In genomic region chr20:10096790-10097189, GRCh38 we compare ENCODE assay signal across 3 cellular contexts.
TF ChIP-seq lines count a peak whose summit lies in the region.

No MANE protein-coding gene starts in this region.

TF ChIP-seq in HepG2, 621 proteins besides CTCF, POLR2A, EP300 and RAD21:
- TF ChIP-seq KDM2A (CRISPR knock-in tag; IDR thresholded peaks at IDR 0.05; ENCODE audit: borderline replicate concordance, low read depth) = no peak
- TF ChIP-seq MLXIP (CRISPR knock-in tag; IDR thresholded peaks at IDR 0.05; ENCODE audit: borderline replicate concordance) = no peak
- TF ChIP-seq CREB1 (IDR thresholded peaks at IDR 0.05) = peak; percentile 84
- no peak for TF ChIP-seq CREB1 (CRISPR knock-in tag; IDR thresholded peaks at IDR 0.05)

TF ChIP-seq in A549, 52 proteins besides CTCF, POLR2A, EP300 and RAD21:
- TF ChIP-seq CHD2 (IDR thresholded peaks at IDR 0.05; ENCODE audit: low read length, partially characterized antibody) = no peak
- no peak for TF ChIP-seq ATOH8 (CRISPR knock-in tag; IDR thresholded peaks at IDR 0.05; ENCODE audit: low read depth)
- TF ChIP-seq RFX5 (IDR thresholded peaks at IDR 0.05) = no peak
- TF ChIP-seq CBX8 (IDR thresholded peaks at IDR 0.05) = no peak
- no peak for TF ChIP-seq ZNF302 (CRISPR knock-in tag; IDR thresholded peaks at IDR 0.05)
- no peak for TF ChIP-seq EHF (CRISPR knock-in tag; IDR thresholded peaks at IDR 0.05)
- TF ChIP-seq SREBF2 (IDR thresholded peaks at IDR 0.05) = no peak
- no peak for TF ChIP-seq RARB (CRISPR knock-in tag; IDR thresholded peaks at IDR 0.05)
- TF ChIP-seq FOSL2 (IDR thresholded peaks at IDR 0.05) = no peak
- TF ChIP-seq FOSL2 (CRISPR knock-in tag; IDR thresholded peaks at IDR 0.05) = no peak
- no peak for TF ChIP-seq E2F6 (IDR thresholded peaks at IDR 0.05; ENCODE audit: borderline replicate concordance, low read depth)
- no peak for TF ChIP-seq SMC3 (IDR thresholded peaks at IDR 0.05)
- no peak for TF ChIP-seq JUN (IDR thresholded peaks at IDR 0.05)
- TF ChIP-seq KDM1A (IDR thresholded peaks at IDR 0.05; ENCODE audit: low read depth) = no peak
- TF ChIP-seq RCOR1 (IDR thresholded peaks at IDR 0.05; ENCODE audit: low read depth, low read length) = no peak
- TF ChIP-seq EHMT2 (IDR thresholded peaks at IDR 0.05; ENCODE audit: low read depth) = no peak
- TF ChIP-seq TFCP2L1 (CRISPR knock-in tag; IDR thresholded peaks at IDR 0.05) = no peak
- no peak for TF ChIP-seq REST (IDR thresholded peaks at IDR 0.05)
- no peak for TF ChIP-seq MAFK (IDR thresholded peaks at IDR 0.05; ENCODE audit: partially characterized antibody)

TF ChIP-seq in HEK293, 187 proteins besides CTCF, POLR2A, EP300 and RAD21:
- TF ChIP-seq ZNF280C (tag by site-specific recombination; IDR thresholded peaks at IDR 0.05) (no peak), ZNF654 (tag by site-specific recombination; IDR thresholded peaks at IDR 0.05; ENCODE audit: low read depth) (no peak), ZNF513 (tag by site-specific recombination; IDR thresholded peaks at IDR 0.05) (peak; percentile 55; the same call in 1 of the 2 replicates), ZNF600 (tag by site-specific recombination; IDR thresholded peaks at IDR 0.05) (no peak), ZNF114 (tag by site-specific recombination; IDR thresholded peaks at IDR 0.05) (no peak)
